ENCODE assay signal across 1 cellular context in the genomic region with DNA sequence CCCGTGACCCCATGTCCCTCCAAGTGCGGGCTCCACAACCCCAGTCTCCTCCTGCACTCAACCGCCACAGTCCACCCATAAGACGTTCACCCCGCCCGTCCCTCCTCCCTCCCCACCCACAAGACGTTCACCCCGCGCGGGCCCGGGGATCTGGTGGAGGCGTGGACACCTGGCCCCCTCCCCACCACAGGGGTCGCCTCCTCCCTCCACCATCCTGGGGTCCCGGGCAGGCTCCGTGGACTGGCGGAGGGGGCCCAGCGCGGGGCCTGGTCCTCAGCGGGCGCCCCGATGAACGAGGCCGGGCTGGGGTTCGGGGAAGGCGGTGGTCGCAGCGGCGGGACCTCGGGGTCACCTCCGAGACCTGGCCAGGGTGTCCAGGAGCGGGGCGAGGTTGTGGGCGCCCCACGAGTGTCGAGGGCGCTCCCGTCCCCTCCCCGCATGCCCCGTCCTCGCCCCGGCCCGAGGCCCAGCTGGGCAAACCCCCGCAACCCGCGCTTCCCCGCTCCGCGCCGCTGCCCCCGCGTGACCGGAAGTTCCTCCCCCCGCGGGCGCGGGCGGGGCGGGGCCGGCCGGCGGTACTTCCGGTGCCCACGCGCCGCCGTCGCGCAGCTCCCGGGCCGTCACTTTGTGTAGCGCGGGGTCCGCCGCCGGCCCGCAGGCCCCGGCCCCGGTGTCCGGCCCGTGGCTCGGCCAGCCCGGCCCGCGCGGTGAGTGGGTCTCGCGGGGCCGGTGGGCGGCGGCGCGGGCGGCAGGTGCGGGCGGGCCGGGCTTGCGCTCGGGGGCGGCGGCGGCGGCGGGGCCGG.
TF ChIP-seq lines count a peak whose summit lies in the region.

A gene (plus strand): TSS at position 578 of the 803 bp plus-strand sequence. CDS start 5,092 bp downstream, outside the sequence.

TF ChIP-seq in HepG2, 621 proteins besides CTCF, POLR2A, EP300 and RAD21 (continued from another document and continues in another):
- TF ChIP-seq, protein P1, sequence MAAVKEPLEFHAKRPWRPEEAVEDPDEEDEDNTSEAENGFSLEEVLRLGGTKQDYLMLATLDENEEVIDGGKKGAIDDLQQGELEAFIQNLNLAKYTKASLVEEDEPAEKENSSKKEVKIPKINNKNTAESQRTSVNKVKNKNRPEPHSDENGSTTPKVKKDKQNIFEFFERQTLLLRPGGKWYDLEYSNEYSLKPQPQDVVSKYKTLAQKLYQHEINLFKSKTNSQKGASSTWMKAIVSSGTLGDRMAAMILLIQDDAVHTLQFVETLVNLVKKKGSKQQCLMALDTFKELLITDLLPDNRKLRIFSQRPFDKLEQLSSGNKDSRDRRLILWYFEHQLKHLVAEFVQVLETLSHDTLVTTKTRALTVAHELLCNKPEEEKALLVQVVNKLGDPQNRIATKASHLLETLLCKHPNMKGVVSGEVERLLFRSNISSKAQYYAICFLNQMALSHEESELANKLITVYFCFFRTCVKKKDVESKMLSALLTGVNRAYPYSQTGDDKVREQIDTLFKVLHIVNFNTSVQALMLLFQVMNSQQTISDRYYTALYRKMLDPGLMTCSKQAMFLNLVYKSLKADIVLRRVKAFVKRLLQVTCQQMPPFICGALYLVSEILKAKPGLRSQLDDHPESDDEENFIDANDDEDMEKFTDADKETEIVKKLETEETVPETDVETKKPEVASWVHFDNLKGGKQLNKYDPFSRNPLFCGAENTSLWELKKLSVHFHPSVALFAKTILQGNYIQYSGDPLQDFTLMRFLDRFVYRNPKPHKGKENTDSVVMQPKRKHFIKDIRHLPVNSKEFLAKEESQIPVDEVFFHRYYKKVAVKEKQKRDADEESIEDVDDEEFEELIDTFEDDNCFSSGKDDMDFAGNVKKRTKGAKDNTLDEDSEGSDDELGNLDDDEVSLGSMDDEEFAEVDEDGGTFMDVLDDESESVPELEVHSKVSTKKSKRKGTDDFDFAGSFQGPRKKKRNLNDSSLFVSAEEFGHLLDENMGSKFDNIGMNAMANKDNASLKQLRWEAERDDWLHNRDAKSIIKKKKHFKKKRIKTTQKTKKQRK (IDR thresholded peaks at IDR 0.05; ENCODE audit: low read length) = no peak
- TF ChIP-seq, protein P2, sequence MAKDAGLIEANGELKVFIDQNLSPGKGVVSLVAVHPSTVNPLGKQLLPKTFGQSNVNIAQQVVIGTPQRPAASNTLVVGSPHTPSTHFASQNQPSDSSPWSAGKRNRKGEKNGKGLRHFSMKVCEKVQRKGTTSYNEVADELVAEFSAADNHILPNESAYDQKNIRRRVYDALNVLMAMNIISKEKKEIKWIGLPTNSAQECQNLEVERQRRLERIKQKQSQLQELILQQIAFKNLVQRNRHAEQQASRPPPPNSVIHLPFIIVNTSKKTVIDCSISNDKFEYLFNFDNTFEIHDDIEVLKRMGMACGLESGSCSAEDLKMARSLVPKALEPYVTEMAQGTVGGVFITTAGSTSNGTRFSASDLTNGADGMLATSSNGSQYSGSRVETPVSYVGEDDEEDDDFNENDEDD (CRISPR knock-in tag; IDR thresholded peaks at IDR 0.05; ENCODE audit: borderline replicate concordance) = peak; percentile 47; the same call in 1 of the 2 replicates
- TF ChIP-seq ZNF678 (CRISPR knock-in tag; IDR thresholded peaks at IDR 0.05) (no peak), GATAD2A (CRISPR knock-in tag; IDR thresholded peaks at IDR 0.05) (no peak), ZNF20 (CRISPR knock-in tag; IDR thresholded peaks at IDR 0.05) (no peak), ZNF282 (IDR thresholded peaks at IDR 0.05; ENCODE audit: partially characterized antibody) (no peak), ARNTL (CRISPR knock-in tag; IDR thresholded peaks at IDR 0.05) (no peak; the same call in 1 of the 2 replicates), MEIS2 (CRISPR knock-in tag; IDR thresholded peaks at IDR 0.05) (0 out of 2 replicates have a peak, but pooled peaks have one; percentile 20), NONO (IDR thresholded peaks at IDR 0.05) (no peak), NONO (CRISPR knock-in tag; conservative IDR thresholded peaks at IDR 0.05) (0 out of 2 replicates have a peak, but pooled peaks have one; percentile 29), GABPA (IDR thresholded peaks at IDR 0.05; ENCODE audit: low read depth, low read length) (peak; percentile 97), GABPA (CRISPR knock-in tag; IDR thresholded peaks at IDR 0.05; ENCODE audit: low read depth) (peak; percentile 81), U2AF2 (IDR thresholded peaks at IDR 0.05; ENCODE audit: low read depth, low read length) (no peak), IKZF1 (IDR thresholded peaks at IDR 0.05) (no peak), ATF7 (IDR thresholded peaks at IDR 0.05) (no peak), ATF7 (CRISPR knock-in tag; IDR thresholded peaks at IDR 0.05) (0 out of 2 replicates have a peak, but pooled peaks have one; percentile 23), MTF2 (CRISPR knock-in tag; IDR thresholded peaks at IDR 0.05; ENCODE audit: borderline replicate concordance) (0 out of 2 replicates have a peak, but pooled peaks have one; percentile 44), ZNF251 (CRISPR knock-in tag; IDR thresholded peaks at IDR 0.05) (no peak), BORCS8-MEF2B (CRISPR knock-in tag; IDR thresholded peaks at IDR 0.05) (no peak), XRCC5 (optimal IDR thresholded peaks at IDR 0.05; ENCODE audit: low read length) (no peak), HES4 (CRISPR knock-in tag; IDR thresholded peaks at IDR 0.05; ENCODE audit: borderline replicate concordance) (no peak), ZFP41 (CRISPR knock-in tag; IDR thresholded peaks at IDR 0.05; ENCODE audit: borderline replicate concordance) (no peak), SIN3B (IDR thresholded peaks at IDR 0.05; ENCODE audit: low read length) (no peak)
- TF ChIP-seq, protein P3, sequence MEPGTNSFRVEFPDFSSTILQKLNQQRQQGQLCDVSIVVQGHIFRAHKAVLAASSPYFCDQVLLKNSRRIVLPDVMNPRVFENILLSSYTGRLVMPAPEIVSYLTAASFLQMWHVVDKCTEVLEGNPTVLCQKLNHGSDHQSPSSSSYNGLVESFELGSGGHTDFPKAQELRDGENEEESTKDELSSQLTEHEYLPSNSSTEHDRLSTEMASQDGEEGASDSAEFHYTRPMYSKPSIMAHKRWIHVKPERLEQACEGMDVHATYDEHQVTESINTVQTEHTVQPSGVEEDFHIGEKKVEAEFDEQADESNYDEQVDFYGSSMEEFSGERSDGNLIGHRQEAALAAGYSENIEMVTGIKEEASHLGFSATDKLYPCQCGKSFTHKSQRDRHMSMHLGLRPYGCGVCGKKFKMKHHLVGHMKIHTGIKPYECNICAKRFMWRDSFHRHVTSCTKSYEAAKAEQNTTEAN (CRISPR knock-in tag; conservative IDR thresholded peaks at IDR 0.05) = 0 out of 2 replicates have a peak, but pooled peaks have one; percentile 44
- TF ChIP-seq, protein P4, sequence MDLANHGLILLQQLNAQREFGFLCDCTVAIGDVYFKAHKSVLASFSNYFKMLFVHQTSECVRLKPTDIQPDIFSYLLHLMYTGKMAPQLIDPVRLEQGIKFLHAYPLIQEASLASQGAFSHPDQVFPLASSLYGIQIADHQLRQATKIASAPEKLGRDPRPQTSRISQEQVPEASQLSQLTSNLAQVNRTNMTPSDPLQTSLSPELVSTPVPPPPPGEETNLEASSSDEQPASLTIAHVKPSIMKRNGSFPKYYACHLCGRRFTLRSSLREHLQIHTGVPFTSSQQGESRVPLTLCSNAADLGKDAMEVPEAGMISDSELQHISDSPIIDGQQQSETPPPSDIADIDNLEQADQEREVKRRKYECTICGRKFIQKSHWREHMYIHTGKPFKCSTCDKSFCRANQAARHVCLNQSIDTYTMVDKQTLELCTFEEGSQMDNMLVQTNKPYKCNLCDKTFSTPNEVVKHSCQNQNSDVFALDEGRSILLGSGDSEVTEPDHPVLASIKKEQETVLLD (CRISPR knock-in tag; IDR thresholded peaks at IDR 0.05; ENCODE audit: low read depth) = 0 out of 2 replicates have a peak, but pooled peaks have one; percentile 54
- TF ChIP-seq, protein P5, sequence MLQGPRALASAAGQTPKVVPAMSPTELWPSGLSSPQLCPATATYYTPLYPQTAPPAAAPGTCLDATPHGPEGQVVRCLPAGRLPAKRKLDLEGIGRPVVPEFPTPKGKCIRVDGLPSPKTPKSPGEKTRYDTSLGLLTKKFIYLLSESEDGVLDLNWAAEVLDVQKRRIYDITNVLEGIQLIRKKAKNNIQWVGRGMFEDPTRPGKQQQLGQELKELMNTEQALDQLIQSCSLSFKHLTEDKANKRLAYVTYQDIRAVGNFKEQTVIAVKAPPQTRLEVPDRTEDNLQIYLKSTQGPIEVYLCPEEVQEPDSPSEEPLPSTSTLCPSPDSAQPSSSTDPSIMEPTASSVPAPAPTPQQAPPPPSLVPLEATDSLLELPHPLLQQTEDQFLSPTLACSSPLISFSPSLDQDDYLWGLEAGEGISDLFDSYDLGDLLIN (CRISPR knock-in tag; IDR thresholded peaks at IDR 0.05; ENCODE audit: borderline replicate concordance) = no peak
- TF ChIP-seq, protein P6, sequence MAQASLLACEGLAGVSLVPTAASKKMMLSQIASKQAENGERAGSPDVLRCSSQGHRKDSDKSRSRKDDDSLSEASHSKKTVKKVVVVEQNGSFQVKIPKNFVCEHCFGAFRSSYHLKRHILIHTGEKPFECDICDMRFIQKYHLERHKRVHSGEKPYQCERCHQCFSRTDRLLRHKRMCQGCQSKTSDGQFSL (CRISPR knock-in tag; IDR thresholded peaks at IDR 0.05) = no peak
- TF ChIP-seq, protein P7, sequence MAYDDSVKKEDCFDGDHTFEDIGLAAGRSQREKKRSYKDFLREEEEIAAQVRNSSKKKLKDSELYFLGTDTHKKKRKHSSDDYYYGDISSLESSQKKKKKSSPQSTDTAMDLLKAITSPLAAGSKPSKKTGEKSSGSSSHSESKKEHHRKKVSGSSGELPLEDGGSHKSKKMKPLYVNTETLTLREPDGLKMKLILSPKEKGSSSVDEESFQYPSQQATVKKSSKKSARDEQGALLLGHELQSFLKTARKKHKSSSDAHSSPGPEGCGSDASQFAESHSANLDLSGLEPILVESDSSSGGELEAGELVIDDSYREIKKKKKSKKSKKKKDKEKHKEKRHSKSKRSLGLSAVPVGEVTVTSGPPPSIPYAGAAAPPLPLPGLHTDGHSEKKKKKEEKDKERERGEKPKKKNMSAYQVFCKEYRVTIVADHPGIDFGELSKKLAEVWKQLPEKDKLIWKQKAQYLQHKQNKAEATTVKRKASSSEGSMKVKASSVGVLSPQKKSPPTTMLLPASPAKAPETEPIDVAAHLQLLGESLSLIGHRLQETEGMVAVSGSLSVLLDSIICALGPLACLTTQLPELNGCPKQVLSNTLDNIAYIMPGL (CRISPR knock-in tag; IDR thresholded peaks at IDR 0.05; ENCODE audit: borderline replicate concordance in 1 of 2, low read depth in 1 of 2) = no peak
- TF ChIP-seq, protein P8, sequence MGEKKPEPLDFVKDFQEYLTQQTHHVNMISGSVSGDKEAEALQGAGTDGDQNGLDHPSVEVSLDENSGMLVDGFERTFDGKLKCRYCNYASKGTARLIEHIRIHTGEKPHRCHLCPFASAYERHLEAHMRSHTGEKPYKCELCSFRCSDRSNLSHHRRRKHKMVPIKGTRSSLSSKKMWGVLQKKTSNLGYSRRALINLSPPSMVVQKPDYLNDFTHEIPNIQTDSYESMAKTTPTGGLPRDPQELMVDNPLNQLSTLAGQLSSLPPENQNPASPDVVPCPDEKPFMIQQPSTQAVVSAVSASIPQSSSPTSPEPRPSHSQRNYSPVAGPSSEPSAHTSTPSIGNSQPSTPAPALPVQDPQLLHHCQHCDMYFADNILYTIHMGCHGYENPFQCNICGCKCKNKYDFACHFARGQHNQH (CRISPR knock-in tag; IDR thresholded peaks at IDR 0.05) = no peak
- TF ChIP-seq, protein P9, sequence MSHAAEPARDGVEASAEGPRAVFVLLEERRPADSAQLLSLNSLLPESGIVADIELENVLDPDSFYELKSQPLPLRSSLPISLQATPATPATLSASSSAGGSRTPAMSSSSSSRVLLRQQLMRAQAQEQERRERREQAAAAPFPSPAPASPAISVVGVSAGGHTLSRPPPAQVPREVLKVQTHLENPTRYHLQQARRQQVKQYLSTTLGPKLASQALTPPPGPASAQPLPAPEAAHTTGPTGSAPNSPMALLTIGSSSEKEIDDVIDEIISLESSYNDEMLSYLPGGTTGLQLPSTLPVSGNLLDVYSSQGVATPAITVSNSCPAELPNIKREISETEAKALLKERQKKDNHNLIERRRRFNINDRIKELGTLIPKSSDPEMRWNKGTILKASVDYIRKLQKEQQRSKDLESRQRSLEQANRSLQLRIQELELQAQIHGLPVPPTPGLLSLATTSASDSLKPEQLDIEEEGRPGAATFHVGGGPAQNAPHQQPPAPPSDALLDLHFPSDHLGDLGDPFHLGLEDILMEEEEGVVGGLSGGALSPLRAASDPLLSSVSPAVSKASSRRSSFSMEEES (CRISPR knock-in tag; IDR thresholded peaks at IDR 0.05) = peak; percentile 19; the same call in 1 of the 2 replicates
- TF ChIP-seq, protein P10, sequence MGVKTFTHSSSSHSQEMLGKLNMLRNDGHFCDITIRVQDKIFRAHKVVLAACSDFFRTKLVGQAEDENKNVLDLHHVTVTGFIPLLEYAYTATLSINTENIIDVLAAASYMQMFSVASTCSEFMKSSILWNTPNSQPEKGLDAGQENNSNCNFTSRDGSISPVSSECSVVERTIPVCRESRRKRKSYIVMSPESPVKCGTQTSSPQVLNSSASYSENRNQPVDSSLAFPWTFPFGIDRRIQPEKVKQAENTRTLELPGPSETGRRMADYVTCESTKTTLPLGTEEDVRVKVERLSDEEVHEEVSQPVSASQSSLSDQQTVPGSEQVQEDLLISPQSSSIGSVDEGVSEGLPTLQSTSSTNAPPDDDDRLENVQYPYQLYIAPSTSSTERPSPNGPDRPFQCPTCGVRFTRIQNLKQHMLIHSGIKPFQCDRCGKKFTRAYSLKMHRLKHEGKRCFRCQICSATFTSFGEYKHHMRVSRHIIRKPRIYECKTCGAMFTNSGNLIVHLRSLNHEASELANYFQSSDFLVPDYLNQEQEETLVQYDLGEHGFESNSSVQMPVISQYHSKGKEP (CRISPR knock-in tag; IDR thresholded peaks at IDR 0.05) = no peak
- TF ChIP-seq, protein P11, sequence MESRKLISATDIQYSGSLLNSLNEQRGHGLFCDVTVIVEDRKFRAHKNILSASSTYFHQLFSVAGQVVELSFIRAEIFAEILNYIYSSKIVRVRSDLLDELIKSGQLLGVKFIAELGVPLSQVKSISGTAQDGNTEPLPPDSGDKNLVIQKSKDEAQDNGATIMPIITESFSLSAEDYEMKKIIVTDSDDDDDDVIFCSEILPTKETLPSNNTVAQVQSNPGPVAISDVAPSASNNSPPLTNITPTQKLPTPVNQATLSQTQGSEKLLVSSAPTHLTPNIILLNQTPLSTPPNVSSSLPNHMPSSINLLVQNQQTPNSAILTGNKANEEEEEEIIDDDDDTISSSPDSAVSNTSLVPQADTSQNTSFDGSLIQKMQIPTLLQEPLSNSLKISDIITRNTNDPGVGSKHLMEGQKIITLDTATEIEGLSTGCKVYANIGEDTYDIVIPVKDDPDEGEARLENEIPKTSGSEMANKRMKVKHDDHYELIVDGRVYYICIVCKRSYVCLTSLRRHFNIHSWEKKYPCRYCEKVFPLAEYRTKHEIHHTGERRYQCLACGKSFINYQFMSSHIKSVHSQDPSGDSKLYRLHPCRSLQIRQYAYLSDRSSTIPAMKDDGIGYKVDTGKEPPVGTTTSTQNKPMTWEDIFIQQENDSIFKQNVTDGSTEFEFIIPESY (CRISPR knock-in tag; IDR thresholded peaks at IDR 0.05) = no peak
- TF ChIP-seq, protein P12, sequence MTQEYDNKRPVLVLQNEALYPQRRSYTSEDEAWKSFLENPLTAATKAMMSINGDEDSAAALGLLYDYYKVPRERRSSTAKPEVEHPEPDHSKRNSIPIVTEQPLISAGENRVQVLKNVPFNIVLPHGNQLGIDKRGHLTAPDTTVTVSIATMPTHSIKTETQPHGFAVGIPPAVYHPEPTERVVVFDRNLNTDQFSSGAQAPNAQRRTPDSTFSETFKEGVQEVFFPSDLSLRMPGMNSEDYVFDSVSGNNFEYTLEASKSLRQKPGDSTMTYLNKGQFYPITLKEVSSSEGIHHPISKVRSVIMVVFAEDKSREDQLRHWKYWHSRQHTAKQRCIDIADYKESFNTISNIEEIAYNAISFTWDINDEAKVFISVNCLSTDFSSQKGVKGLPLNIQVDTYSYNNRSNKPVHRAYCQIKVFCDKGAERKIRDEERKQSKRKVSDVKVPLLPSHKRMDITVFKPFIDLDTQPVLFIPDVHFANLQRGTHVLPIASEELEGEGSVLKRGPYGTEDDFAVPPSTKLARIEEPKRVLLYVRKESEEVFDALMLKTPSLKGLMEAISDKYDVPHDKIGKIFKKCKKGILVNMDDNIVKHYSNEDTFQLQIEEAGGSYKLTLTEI (CRISPR knock-in tag; conservative IDR thresholded peaks at IDR 0.05) = no peak
